21 cellular contexts compared by ENCODE assay signal in genomic region chrX:112664928-112665327, GRCh38. TPM values are rescaled to one million over a fixed set of nuclear protein-coding genes. Genes with fewer than 3 reads are reported as not detected.
A peak's percentile ranks its signal among the peaks of the same experiment; 100 is the strongest.
DNase-seq lines count a peak whose midpoint lies in the region; ATAC-seq and TF ChIP-seq lines count a peak whose summit lies in the region.
"Had no signal": no experiment of that assay in that cellular context is flagged by ENCODE, and none has a peak within 500 bp of the region (broad histone marks: within the 10 kb centered on the region; RNA-seq: fewer than 3 reads in every experiment).

No MANE protein-coding gene starts in this region.

- intact Hi-C loops in right lobe of liver (cut with DNase I) = no loop called here
- intact Hi-C loops in naive thymus-derived CD4-positive, alpha-beta T cell (cut with micrococcal nuclease) = no loop called here

- peaks cover 0 to 2% (median 0%) of the 10 kb centered on the region in 7 donors for H3K4me1 Mint-ChIP-seq in naive thymus-derived CD4-positive, alpha-beta T cell

- no peaks in the 10 kb centered on the region for H3K36me3 ChIP-seq in right lobe of liver
- H3K36me3 ChIP-seq in naive thymus-derived CD4-positive, alpha-beta T cell (ENCODE audit: control insufficient read depth in 2 of 3, insufficient read depth in 3 of 3, low read length in 3 of 3) = no peaks in the 10 kb centered on the region
- H3K36me3 ChIP-seq: BLaER1 treated with 17β-estradiol and CSF1 and Interleukin-3, amounts not matched to agents 10 nM and 100 nM; gastroesophageal sphincter; lower lobe of right lung had no signal

- no peaks in the 10 kb centered on the region for H3K4me1 ChIP-seq in right lobe of liver
- H3K4me1 ChIP-seq in naive thymus-derived CD4-positive, alpha-beta T cell (ENCODE audit: control insufficient read depth in 2 of 2, insufficient read depth in 2 of 2, low read length in 2 of 2) = no peaks in the 10 kb centered on the region
- H3K4me1 ChIP-seq: gastroesophageal sphincter, lower lobe of right lung had no signal

- 78% methylated on average over 7 of the region's 7 CpGs for WGBS in right lobe of liver (ENCODE audit: insufficient coverage, low coverage, low lambda C conversion rate, missing lambda C conversion rate)

- ATAC-seq in GM19025 (IDR thresholded peaks at IDR 0.05; ENCODE audit: low read depth, unreplicated experiment) (peak; percentile 50), HG02571 (IDR thresholded peaks at IDR 0.05; ENCODE audit: unreplicated experiment) (peak; percentile 63), HG03108 (IDR thresholded peaks at IDR 0.05; ENCODE audit: unreplicated experiment) (peak; percentile 56), right lobe of liver (no peak)
- no peak for ATAC-seq in naive thymus-derived CD4-positive, alpha-beta T cell
- ATAC-seq: activated CD8-positive, alpha-beta T cell treated with anti-CD3 and anti-CD28 coated beads for 36 hours; gastroesophageal sphincter; HCT116; lower lobe of right lung; natural killer cell had no signal

- H3K27ac Mint-ChIP-seq in naive thymus-derived CD4-positive, alpha-beta T cell = no peak overlapping the region
- H3K27ac Mint-ChIP-seq: activated CD8-positive, alpha-beta T cell treated with anti-CD3 and anti-CD28 coated beads for 36 hours; natural killer cell had no signal

- peaks cover 0 to 3% (median 0%) of the 10 kb centered on the region in 5 donors for H3K36me3 Mint-ChIP-seq in naive thymus-derived CD4-positive, alpha-beta T cell
- H3K36me3 Mint-ChIP-seq: natural killer cell had no signal

- H3K27ac ChIP-seq in right lobe of liver = no peak overlapping the region
- H3K27ac ChIP-seq in naive thymus-derived CD4-positive, alpha-beta T cell (ENCODE audit: low read depth, low read length) = no peak overlapping the region
- H3K27ac ChIP-seq: BLaER1 treated with 17β-estradiol and CSF1 and Interleukin-3, amounts not matched to agents 10 nM and 100 nM; gastroesophageal sphincter; lower lobe of right lung; psoas muscle; VCaP had no signal

- H3K27me3 ChIP-seq in right lobe of liver = no peaks in the 10 kb centered on the region
- H3K27me3 ChIP-seq in naive thymus-derived CD4-positive, alpha-beta T cell (ENCODE audit: control insufficient read depth in 2 of 2, insufficient read depth in 2 of 2, low read length in 2 of 2) = no peaks in the 10 kb centered on the region
- H3K27me3 ChIP-seq: gastroesophageal sphincter had no signal

- H3K4me3 Mint-ChIP-seq in naive thymus-derived CD4-positive, alpha-beta T cell = no peak overlapping the region
- H3K4me3 Mint-ChIP-seq: activated CD8-positive, alpha-beta T cell treated with anti-CD3 and anti-CD28 coated beads for 36 hours; natural killer cell had no signal

- DNase-seq in right lobe of liver = no peak
- DNase-seq in DMS53 treated with DMSO at 0.1 percent for 48 hours (lab: John Stamatoyannopoulos, UW; ENCODE audit: unreplicated experiment) = no peak
- DNase-seq in naive thymus-derived CD4-positive, alpha-beta T cell = no peak
- no peak for DNase-seq in NCI-H146 (lab: John Stamatoyannopoulos, UW)
- DNase-seq: activated CD8-positive, alpha-beta T cell treated with anti-CD3 and anti-CD28 coated beads for 36 hours; activated effector memory CD4-positive, alpha-beta T cell treated with Interleukin-2 at 50 U/mL for 16 hours; anterior cingulate cortex; DMS79 treated with DMSO at 0.1 percent for 48 hours; lower lobe of right lung; natural killer cell; NCI-H2029; NCI-H69; psoas muscle; stimulated activated CD4-positive, alpha-beta T cell treated with anti-CD3 and anti-CD28 coated beads, Interleukin-12 subunit alpha, Interleukin-12 subunit beta, amount 100 ng/mL, for 4 hours had no signal

- CTCF ChIA-PET in naive thymus-derived CD4-positive, alpha-beta T cell (lab: Charles Lee) = interaction anchor here (1.5 kb wide), 1 partner anchor 15 kb away, joined by 3 read pairs; the partner anchor contains the start of gene LHFPL1

- H3K4me3 ChIP-seq in right lobe of liver = no peak overlapping the region
- no peak overlapping the region for H3K4me3 ChIP-seq in naive thymus-derived CD4-positive, alpha-beta T cell (ENCODE audit: low read length)
- H3K4me3 ChIP-seq: BLaER1 treated with 17β-estradiol and CSF1 and Interleukin-3, amounts not matched to agents 10 nM and 100 nM; gastroesophageal sphincter; lower lobe of right lung; psoas muscle had no signal

- H3K9me3 ChIP-seq in right lobe of liver = no peaks in the 10 kb centered on the region
- no peaks in the 10 kb centered on the region for H3K9me3 ChIP-seq in naive thymus-derived CD4-positive, alpha-beta T cell (ENCODE audit: control insufficient read depth in 2 of 3, low read length in 3 of 3)
- H3K9me3 ChIP-seq: BLaER1 treated with 17β-estradiol and CSF1 and Interleukin-3, amounts not matched to agents 10 nM and 100 nM; gastroesophageal sphincter; lower lobe of right lung; psoas muscle had no signal

- H3K9me3 Mint-ChIP-seq in naive thymus-derived CD4-positive, alpha-beta T cell = no peaks in the 10 kb centered on the region
- H3K9me3 Mint-ChIP-seq: activated CD8-positive, alpha-beta T cell treated with anti-CD3 and anti-CD28 coated beads for 36 hours; natural killer cell had no signal

- no peak for TF ChIP-seq POLR2A in right lobe of liver (IDR thresholded peaks at IDR 0.05)

- no peak for TF ChIP-seq CTCF in right lobe of liver (IDR thresholded peaks at IDR 0.05)

- POLR2A ChIA-PET in naive thymus-derived CD4-positive, alpha-beta T cell (lab: Charles Lee) = no interaction called here

- no peaks in the 10 kb centered on the region for H3K27me3 Mint-ChIP-seq in naive thymus-derived CD4-positive, alpha-beta T cell
- H3K27me3 Mint-ChIP-seq: activated CD8-positive, alpha-beta T cell treated with anti-CD3 and anti-CD28 coated beads for 36 hours had no signal

RNA-seq across cellular contexts. Expression of gene LHFPL1, which starts 14.8 kb away (rescaled TPM):
- total RNA-seq in right lobe of liver = not detected
- total RNA-seq in naive thymus-derived CD4-positive, alpha-beta T cell = under 1 TPM in 4 of 5 experiments, not detected in 1; 0.21 to 0.81 (median 0.43) TPM
- polyA plus RNA-seq in naive thymus-derived CD4-positive, alpha-beta T cell = under 1 TPM in 1 of 2 donors, not detected in 1; 0.19 TPM

Comparison
In these comparisons a context has a peak if more than half of its experiments do, and no peak if none do; other contexts are left out.
1. ATAC-seq: peak in GM19025 (single experiment), HG02571 (single experiment) and HG03108 (single experiment); none in right lobe of liver (0 of 4) and naive thymus-derived CD4-positive, alpha-beta T cell (single experiment).